ENCODE assay signal across 29 cellular contexts in genomic region chr2:50956886-50957285, GRCh38.
"Had no signal": no experiment of that assay in that cellular context is flagged by ENCODE, and none has a peak within 500 bp of the region (broad histone marks: within the 10 kb centered on the region; RNA-seq: fewer than 3 reads in every experiment).

No MANE protein-coding gene starts in this region.

- H3K36me3 Mint-ChIP-seq: activated CD8-positive, alpha-beta memory T cell treated with anti-CD3 and anti-CD28 coated beads, Interleukin-2, amount 10 ng/mL, durations not matched to agents 7 days and 5 days; activated naive CD4-positive, alpha-beta T cell treated with anti-CD3 and anti-CD28 coated beads, Interleukin-2, amount 50 U/mL, for 24 hours; IgD-negative memory B cell; WTC11 had no signal

- H3K27ac ChIP-seq: SJCRH30 had no signal

- H3K9me2 ChIP-seq: SK-N-SH had no signal

- H3K36me3 ChIP-seq: SJCRH30 had no signal

- H3K4me3 ChIP-seq: SJCRH30 had no signal

- H3K9me3 Mint-ChIP-seq: activated naive CD4-positive, alpha-beta T cell treated with anti-CD3 and anti-CD28 coated beads, Interleukin-2, amount 50 U/mL, for 24 hours; activated T-helper 1 cell treated with anti-CD3 and anti-CD28 coated beads, Interleukin-12 subunit alpha, Interleukin-12 subunit beta, Interleukin-2, Interleukin-4 antibody, amounts not matched to agents 30 ng/mL and 10 ng/mL and 1 ng/mL, durations not matched to agents 14 hours and 24 hours and 36 hours; T-helper 1 cell treated with Interleukin-12 subunit alpha and Interleukin-12 subunit beta and Interleukin-4 antibody, amounts not matched to agents 30 μg/mL and 1 μg/mL, for 36 hours had no signal

- H3K4me3 Mint-ChIP-seq: activated CD8-positive, alpha-beta memory T cell treated with anti-CD3 and anti-CD28 coated beads, Interleukin-2, amount 10 ng/mL, durations not matched to agents 7 days and 5 days; activated naive CD4-positive, alpha-beta T cell treated with anti-CD3 and anti-CD28 coated beads, Interleukin-2, amount 50 U/mL, for 24 hours; activated T-cell treated with anti-CD3 and anti-CD28 coated beads, Interleukin-2, amount 50 U/mL, for 24 hours; activated T-helper 1 cell treated with anti-CD3 and anti-CD28 coated beads, Interleukin-12 subunit alpha, Interleukin-12 subunit beta, Interleukin-2, Interleukin-4 antibody, amounts not matched to agents 30 ng/mL and 10 ng/mL and 1 ng/mL, durations not matched to agents 14 hours and 24 hours and 36 hours; IgD-negative memory B cell; T-helper 1 cell treated with Interleukin-12 subunit alpha and Interleukin-12 subunit beta and Interleukin-4 antibody, amounts not matched to agents 30 μg/mL and 1 μg/mL, for 36 hours; WTC11 had no signal

- H3K9ac ChIP-seq: SK-N-SH had no signal

- DNase-seq: activated CD4-positive, alpha-beta T cell treated with anti-CD3 and anti-CD28 coated beads for 48 hours; activated CD4-positive, alpha-beta T cell treated with anti-CD3 and anti-CD28 coated beads, Interleukin-2, amount 50 U/mL, for 48 hours; activated CD4-positive, CD25-positive, alpha-beta regulatory T cell treated with anti-CD3 and anti-CD28 coated beads, Interleukin-2, amount 50 U/mL, for 72 hours; activated CD8-positive, alpha-beta memory T cell treated with anti-CD3 and anti-CD28 coated beads, Interleukin-2, amount 10 ng/mL, durations not matched to agents 7 days and 5 days; activated effector memory CD4-positive, alpha-beta T cell treated with Interleukin-2 at 50 U/mL for 16 hours; activated naive CD4-positive, alpha-beta T cell; activated T-cell treated with anti-CD3 and anti-CD28 coated beads, Interleukin-2, amount 50 U/mL, for 24 hours; amygdala; KG1; MV-4-11; NCI-H1092 treated with DMSO at 0.1 percent for 48 hours; NCI-H1417 treated with DMSO at 0.1 percent for 48 hours; NCI-H1694; NCI-H2029 treated with DMSO at 0.1 percent for 48 hours; NCI-H345; NCI-H510A; NCI-H526 treated with DMSO at 0.1 percent for 48 hours; NCI-H82; Right ventricle myocardium superior; RPMI8226; SJCRH30; SK-N-SH had no signal

- H3K4me2 ChIP-seq: SK-N-SH had no signal

- H3K27me3 Mint-ChIP-seq: activated CD8-positive, alpha-beta memory T cell treated with anti-CD3 and anti-CD28 coated beads, Interleukin-2, amount 10 ng/mL, durations not matched to agents 7 days and 5 days; activated naive CD4-positive, alpha-beta T cell treated with anti-CD3 and anti-CD28 coated beads, Interleukin-2, amount 50 U/mL, for 24 hours; activated T-cell treated with anti-CD3 and anti-CD28 coated beads, Interleukin-2, amount 50 U/mL, for 24 hours; IgD-negative memory B cell had no signal

- H3K27ac Mint-ChIP-seq: activated CD8-positive, alpha-beta memory T cell treated with anti-CD3 and anti-CD28 coated beads, Interleukin-2, amount 10 ng/mL, durations not matched to agents 7 days and 5 days; activated naive CD4-positive, alpha-beta T cell treated with anti-CD3 and anti-CD28 coated beads, Interleukin-2, amount 50 U/mL, for 24 hours; activated T-cell treated with anti-CD3 and anti-CD28 coated beads, Interleukin-2, amount 50 U/mL, for 24 hours; activated T-helper 1 cell treated with anti-CD3 and anti-CD28 coated beads, Interleukin-12 subunit alpha, Interleukin-12 subunit beta, Interleukin-2, Interleukin-4 antibody, amounts not matched to agents 30 ng/mL and 10 ng/mL and 1 ng/mL, durations not matched to agents 14 hours and 24 hours and 36 hours; IgD-negative memory B cell; T-helper 1 cell treated with Interleukin-12 subunit alpha and Interleukin-12 subunit beta and Interleukin-4 antibody, amounts not matched to agents 30 μg/mL and 1 μg/mL, for 36 hours; WTC11 had no signal

- H3K9me3 ChIP-seq: SJCRH30, SK-N-SH had no signal

- H3K4me1 Mint-ChIP-seq: activated CD8-positive, alpha-beta memory T cell treated with anti-CD3 and anti-CD28 coated beads, Interleukin-2, amount 10 ng/mL, durations not matched to agents 7 days and 5 days; activated naive CD4-positive, alpha-beta T cell treated with anti-CD3 and anti-CD28 coated beads, Interleukin-2, amount 50 U/mL, for 24 hours; IgD-negative memory B cell had no signal

- FAIRE-seq: bronchial epithelial cell had no signal

- ATAC-seq: activated CD8-positive, alpha-beta memory T cell treated with anti-CD3 and anti-CD28 coated beads, Interleukin-2, amount 10 ng/mL, durations not matched to agents 7 days and 5 days; Panc1; WTC11 had no signal
